In genomic region chr10:98267069-98267893, GRCh38 we compare ENCODE assay signal across 9 cellular contexts. TPM values are rescaled to one million over a fixed set of nuclear protein-coding genes. Genes with fewer than 3 reads are reported as not detected.
DNase-seq lines count a peak whose midpoint lies in the region; ATAC-seq, FAIRE-seq and TF ChIP-seq lines count a peak whose summit lies in the region.
"Had no signal": no experiment of that assay in that cellular context is flagged by ENCODE, and none has a peak within 500 bp of the region (broad histone marks: within the 10 kb centered on the region; RNA-seq: fewer than 3 reads in every experiment).

No MANE protein-coding gene starts in this region.

- no peak overlapping the region for H4K5ac ChIP-seq in mesendoderm (ENCODE audit: low read length)

- H3K4me1 Mint-ChIP-seq in activated naive CD4-positive, alpha-beta T cell treated with anti-CD3 and anti-CD28 coated beads, Interleukin-2, amount 50 U/mL, for 24 hours: no peaks in the 10 kb centered on the region
- peaks cover 34% of the 10 kb centered on the region for H3K4me1 Mint-ChIP-seq in brain

- no peak overlapping the region for H3K27ac Mint-ChIP-seq in activated naive CD4-positive, alpha-beta T cell treated with anti-CD3 and anti-CD28 coated beads, Interleukin-2, amount 50 U/mL, for 24 hours
- H3K27ac Mint-ChIP-seq in brain: peak overlapping the region in 4 of 5 experiments; percentile 9 to 54 (median 26)

- no peak for ATAC-seq in GM21423 (IDR thresholded peaks at IDR 0.05; ENCODE audit: unreplicated experiment)

- no peak overlapping the region for H3K18ac ChIP-seq in mesendoderm (ENCODE audit: low read length)

- H2BK5ac ChIP-seq in mesendoderm (ENCODE audit: low read length): no peak overlapping the region

- peak overlapping the region; percentile 67 for H3K23ac ChIP-seq in mesendoderm (ENCODE audit: low read length)

- no peak overlapping the region for H3K27ac ChIP-seq in mesendoderm (ENCODE audit: low read depth, low read length)
- no peak overlapping the region for H3K27ac ChIP-seq in urinary bladder (ENCODE audit: low read depth)

- peak overlapping the region; percentile 76 for H3K4me3 Mint-ChIP-seq in activated naive CD4-positive, alpha-beta T cell treated with anti-CD3 and anti-CD28 coated beads, Interleukin-2, amount 50 U/mL, for 24 hours
- peak overlapping the region in 4 of 5 experiments; percentile 38 to 79 (median 68) for H3K4me3 Mint-ChIP-seq in brain

- H3K4me3 ChIP-seq in mesendoderm (ENCODE audit: low read length): no peak overlapping the region
- peak overlapping the region; percentile 58 for H3K4me3 ChIP-seq in urinary bladder (ENCODE audit: low read depth, low read length)

- no peaks in the 10 kb centered on the region for H3K27me3 ChIP-seq in mesendoderm (ENCODE audit: insufficient read depth, low read length, poor library complexity)

- H2BK120ac ChIP-seq in mesendoderm (ENCODE audit: low read depth, low read length): no peak overlapping the region

- H3K79me1 ChIP-seq in mesendoderm (ENCODE audit: low read length): no peaks in the 10 kb centered on the region

- no peak overlapping the region for H3K4me2 ChIP-seq in mesendoderm (ENCODE audit: low read length)

- H2AK5ac ChIP-seq in mesendoderm (ENCODE audit: low read length): no peak overlapping the region

- no peaks in the 10 kb centered on the region for H3K79me2 ChIP-seq in mesendoderm (ENCODE audit: control insufficient read depth, insufficient read depth, low read length)

- no peaks in the 10 kb centered on the region for H3K9me3 Mint-ChIP-seq in activated naive CD4-positive, alpha-beta T cell treated with anti-CD3 and anti-CD28 coated beads, Interleukin-2, amount 50 U/mL, for 24 hours
- H3K9me3 Mint-ChIP-seq in brain: no peaks in the 10 kb centered on the region

- DNase-seq in activated naive CD4-positive, alpha-beta T cell treated with Interleukin-2 at 50 U/mL for 16 hours: no peak
- DNase-seq in mesendoderm (no peak), SKM-1 treated with dmso at 0.1 percent for 144 hours (lab: John Stamatoyannopoulos, UW; ENCODE audit: unreplicated experiment) (no peak), HTR-8/SVneo (ENCODE audit: insufficient read length, low spot score) (no peak)

- no peak overlapping the region for H4K8ac ChIP-seq in mesendoderm (ENCODE audit: low read depth, low read length)

- H3K36me3 ChIP-seq in mesendoderm (ENCODE audit: control insufficient read depth, insufficient read depth, low read length): no peaks in the 10 kb centered on the region
- no peaks in the 10 kb centered on the region for H3K36me3 ChIP-seq in urinary bladder (ENCODE audit: insufficient read depth)

- H2BK15ac ChIP-seq in mesendoderm (replicated peaks; ENCODE audit: low read depth): no peak overlapping the region

- WGBS in mesendoderm (ENCODE audit: extremely low coverage, insufficient coverage, low lambda C conversion rate): no CpG with 5 or more reads among the region's 22 CpGs
- 55% methylated on average over 22 of the region's 22 CpGs for WGBS in urinary bladder

- H3K56ac ChIP-seq in mesendoderm (ENCODE audit: low read length): peak overlapping the region; percentile 71

- peaks cover 39% of the 10 kb centered on the region for H3K27me3 Mint-ChIP-seq in activated naive CD4-positive, alpha-beta T cell treated with anti-CD3 and anti-CD28 coated beads, Interleukin-2, amount 50 U/mL, for 24 hours
- peaks cover 6% of the 10 kb centered on the region for H3K27me3 Mint-ChIP-seq in brain

- peaks cover 11% of the 10 kb centered on the region for H3K4me1 ChIP-seq in mesendoderm (ENCODE audit: control insufficient read depth, low read depth, low read length)
- H3K4me1 ChIP-seq in urinary bladder (ENCODE audit: insufficient read depth): no peaks in the 10 kb centered on the region

- FAIRE-seq in HTR-8/SVneo (lab: Jason Lieb, UNC): no peak
- FAIRE-seq: G401.6 had no signal

- H3K4ac ChIP-seq in mesendoderm (ENCODE audit: low read depth, low read length): no peak overlapping the region

- H3K9ac ChIP-seq in mesendoderm (ENCODE audit: low read length): peak overlapping the region; percentile 44

- no peaks in the 10 kb centered on the region for H3K36me3 Mint-ChIP-seq in activated naive CD4-positive, alpha-beta T cell treated with anti-CD3 and anti-CD28 coated beads, Interleukin-2, amount 50 U/mL, for 24 hours
- H3K36me3 Mint-ChIP-seq in brain: no peaks in the 10 kb centered on the region

- TF ChIP-seq CTCF in brain (conservative IDR thresholded peaks at IDR 0.05): no peak

RNA-seq across cellular contexts. Expression of gene LOXL4, which starts 0.7 kb away (rescaled TPM):
- polyA plus RNA-seq in brain (ENCODE audit: insufficient read depth, low read depth, low replicate concordance): 0.25 TPM
- polyA plus RNA-seq in mesendoderm (2013, experiment 1 of 2): 0.67 TPM
- polyA plus RNA-seq in mesendoderm (2013, experiment 2 of 2): 0.64 TPM
- 8.8 TPM for total RNA-seq in urinary bladder
- 6.6 TPM for polyA plus RNA-seq in urinary bladder
